20 cellular contexts compared by ENCODE assay signal in genomic region chr6:150203378-150203777, GRCh38.
DNase-seq lines count a peak whose midpoint lies in the region; ATAC-seq and TF ChIP-seq lines count a peak whose summit lies in the region.
"Had no signal": no experiment of that assay in that cellular context is flagged by ENCODE, and none has a peak within 500 bp of the region (broad histone marks: within the 10 kb centered on the region; RNA-seq: fewer than 3 reads in every experiment).

No MANE protein-coding gene starts in this region.

- intact Hi-C loops in psoas muscle (cut with DNase I): loop anchor here (5.0 kb wide), 3 partner anchors 36 to 61 kb away; partner anchors contain the start of gene PPP1R14C (in 1 of the 2)

- WGBS in psoas muscle, 3 donors: 30 to 60% (median 41%) methylated on average over 12 of the region's 12 CpGs

- H3K9me3 ChIP-seq in BLaER1 (no peaks in the 10 kb centered on the region), psoas muscle (no peaks in the 10 kb centered on the region)
- H3K9me3 ChIP-seq: HAP-1, SK-N-SH had no signal

- TF ChIP-seq CTCF in psoas muscle (IDR thresholded peaks at IDR 0.05): peak; percentile 29

- H3K4me2 ChIP-seq in BLaER1: peak overlapping the region; percentile 88
- H3K4me2 ChIP-seq: SK-N-SH had no signal

- H3K36me3 ChIP-seq in BLaER1 (no peaks in the 10 kb centered on the region), psoas muscle (ENCODE audit: insufficient read depth in 1 of 2, low read depth in 1 of 2) (no peaks in the 10 kb centered on the region)
- H3K36me3 ChIP-seq: HAP-1 had no signal

- H3K9ac ChIP-seq in BLaER1: no peak overlapping the region
- H3K9ac ChIP-seq: SK-N-SH had no signal

- ATAC-seq in psoas muscle (peak; percentile 31 to 64 (median 50)), GM21619 (IDR thresholded peaks at IDR 0.05; ENCODE audit: unreplicated experiment) (no peak), HG03442 (IDR thresholded peaks at IDR 0.05; ENCODE audit: unreplicated experiment) (no peak), GM18873 (IDR thresholded peaks at IDR 0.05; ENCODE audit: low FRiP score, unreplicated experiment) (no peak)

- H3K4me3 ChIP-seq in BLaER1 (no peak overlapping the region), psoas muscle (peak overlapping the region; percentile 60)
- H3K4me3 ChIP-seq: HAP-1 had no signal

- H3K27ac ChIP-seq in BLaER1 (no peak overlapping the region), epithelial cell of prostate (peak overlapping the region; percentile 67), psoas muscle (peak overlapping the region; percentile 81)
- H3K27ac ChIP-seq: C4-2B had no signal

- H3K27me3 ChIP-seq in BLaER1: no peaks in the 10 kb centered on the region
- no peaks in the 10 kb centered on the region for H3K27me3 ChIP-seq in psoas muscle (ENCODE audit: insufficient read depth in 3 of 3, low read length in 2 of 3)

- H4K20me1 ChIP-seq in BLaER1: no peaks in the 10 kb centered on the region

- DNase-seq in NCI-H526 treated with DMSO at 0.1 percent for 48 hours (lab: John Stamatoyannopoulos, UW) (peak; percentile 14), epithelial cell of prostate (ENCODE audit: low read depth, low spot score) (no peak), psoas muscle (no peak), HuH-7 (ENCODE audit: low spot score) (no peak)
- DNase-seq: 8988T; CD8-positive, alpha-beta memory T cell; DMS53; NCI-H1694; NCI-H2081; NCI-H2171 treated with DMSO at 0.1 percent for 48 hours; NCI-H524 treated with DMSO at 0.1 percent for 48 hours; OCI-M1; SIG-M5; SK-N-SH had no signal

- H3K4me1 ChIP-seq in BLaER1: peaks cover 65% of the 10 kb centered on the region
- peaks cover 40% of the 10 kb centered on the region for H3K4me1 ChIP-seq in psoas muscle
- H3K4me1 ChIP-seq: HAP-1 had no signal

Comparison
In these comparisons a context has a peak if more than half of its experiments do, and no peak if none do; other contexts are left out.
1. ATAC-seq: peak in psoas muscle (4 of 4); none in GM21619 (single experiment), HG03442 (single experiment) and GM18873 (single experiment).